Comparison of ENCODE assay signal across 3 cellular contexts in genomic region chr1:203314025-203314759, GRCh38. TPM values are rescaled to one million over a fixed set of nuclear protein-coding genes. Genes with fewer than 3 reads are reported as not detected.
"Had no signal": no experiment of that assay in that cellular context is flagged by ENCODE, and none has a peak within 500 bp of the region (broad histone marks: within the 10 kb centered on the region; RNA-seq: fewer than 3 reads in every experiment).

No MANE protein-coding gene starts in this region.

RNA-seq across cellular contexts. Expression of gene FMOD, which starts 36.7 kb away (rescaled TPM):
- total RNA-seq: osteocyte had no signal
- polyA plus RNA-seq: immature natural killer cell, mammary epithelial cell had no signal
